In the genomic region with DNA sequence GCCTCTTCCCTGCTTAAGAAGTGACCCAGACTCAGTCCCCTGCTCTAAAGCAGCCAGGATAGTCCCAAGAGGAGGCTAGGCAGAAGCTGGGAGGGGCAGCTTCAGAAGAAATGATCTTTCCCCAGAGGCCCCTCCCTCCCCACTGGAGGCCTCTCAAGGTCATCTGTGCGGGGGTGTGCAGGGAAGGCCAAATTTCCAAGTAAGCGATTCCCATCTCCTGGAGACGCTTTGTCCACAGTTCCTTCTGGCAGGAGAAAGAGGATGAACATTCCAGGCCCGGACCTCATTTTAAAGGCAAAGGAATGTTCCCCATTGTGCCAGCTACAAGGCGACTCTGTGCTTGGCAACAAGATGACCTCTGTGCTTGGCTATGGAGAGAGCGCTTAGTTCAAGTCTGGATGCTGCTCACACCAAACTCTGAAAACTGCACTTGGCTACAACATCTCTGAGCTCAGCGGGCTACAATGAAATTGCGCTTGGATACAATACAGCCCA, we compare ENCODE assay signal across 16 cellular contexts. TPM values are rescaled to one million over a fixed set of nuclear protein-coding genes. Genes with fewer than 3 reads are reported as not detected.
A peak's percentile ranks its signal among the peaks of the same experiment; 100 is the strongest.
DNase-seq lines count a peak whose midpoint lies in the region; ATAC-seq and TF ChIP-seq lines count a peak whose summit lies in the region.
"Had no signal": no experiment of that assay in that cellular context is flagged by ENCODE, and none has a peak within 500 bp of the region (broad histone marks: within the 10 kb centered on the region; RNA-seq: fewer than 3 reads in every experiment).

No MANE protein-coding gene starts in this region.

- H3K27ac ChIP-seq in adrenal gland: no peak overlapping the region
- no peak overlapping the region for H3K27ac ChIP-seq in fibroblast of lung (ENCODE audit: insufficient read depth, low read length)
- H3K27ac ChIP-seq in thoracic aorta: peak overlapping the region; percentile 77 to 81
- H3K27ac ChIP-seq: neutrophil had no signal

- intact Hi-C loops in adrenal gland (cut with DNase I): no loop called here

- WGBS in adrenal gland, 4 donors: 41 to 56% (median 52%) methylated on average over 5 to 8 of the region's 8 CpGs

- H3K4me2 ChIP-seq in fibroblast of lung (ENCODE audit: extremely low read depth, insufficient read depth, low read length): no peak overlapping the region

- no peaks in the 10 kb centered on the region for H4K20me1 ChIP-seq in fibroblast of lung (ENCODE audit: control insufficient read depth, extremely low read depth, insufficient read depth, low read length)

- no peak overlapping the region for H3K9ac ChIP-seq in fibroblast of lung (ENCODE audit: insufficient read depth, low read length)

- H3K4me3 ChIP-seq in adrenal gland: no peak overlapping the region
- H3K4me3 ChIP-seq in fibroblast of lung (replicated peaks in 1 of 4; ENCODE audit: control extremely low read depth in 1 of 4, insufficient read depth in 1 of 4, low read depth in 3 of 4, low read length in 4 of 4): no peak overlapping the region
- no peak overlapping the region for H3K4me3 ChIP-seq in thoracic aorta

- TF ChIP-seq CTCF in adrenal gland (IDR thresholded peaks at IDR 0.05): no peak
- no peak for TF ChIP-seq CTCF in fibroblast of lung (conservative IDR thresholded peaks at IDR 0.05 in 1 of 2, IDR thresholded peaks at IDR 0.05 in 1 of 2; ENCODE audit: low read depth in 1 of 2, low read length in 2 of 2)
- TF ChIP-seq CTCF in thoracic aorta (IDR thresholded peaks at IDR 0.05): no peak

- no peak overlapping the region for H2AFZ ChIP-seq in fibroblast of lung (ENCODE audit: low read length)

- H3K36me3 ChIP-seq in adrenal gland (replicated peaks in 1 of 2) (no peaks in the 10 kb centered on the region), fibroblast of lung (ENCODE audit: control insufficient read depth, insufficient read depth, low read length) (peaks cover 3% of the 10 kb centered on the region), thoracic aorta (no peaks in the 10 kb centered on the region)
- H3K36me3 ChIP-seq: neutrophil had no signal

- peak; percentile 82 for ATAC-seq in thoracic aorta (ENCODE audit: insufficient number of reproducible peaks, low FRiP score, low read depth)

- H3K27me3 ChIP-seq in adrenal gland (no peaks in the 10 kb centered on the region), fibroblast of lung (ENCODE audit: control insufficient read depth, insufficient read depth, low read length) (no peaks in the 10 kb centered on the region), thoracic aorta (replicated peaks; ENCODE audit: insufficient read depth) (no peaks in the 10 kb centered on the region)

- peak in 4 of 7 donors; percentile 23 to 59 (median 29) for DNase-seq in adrenal gland
- DNase-seq in fibroblast of lung (ENCODE audit: low read depth in 2 of 2): peak; percentile 33 to 56
- peak; percentile 22 for DNase-seq in middle frontal gyrus (ENCODE audit: extremely low spot score, low spot score)
- DNase-seq in thoracic aorta (ENCODE audit: low spot score): peak; percentile 28
- no peak for DNase-seq in NOMO-1 treated with DMSO at 0.1 percent for 48 hours (lab: John Stamatoyannopoulos, UW; ENCODE audit: unreplicated experiment)
- DNase-seq in activated CD4-positive, alpha-beta T cell treated with anti-CD3 and anti-CD28 coated beads for 48 hours: no peak
- no peak for DNase-seq in NCI-H2029 treated with DMSO at 0.1 percent for 48 hours (lab: John Stamatoyannopoulos, UW)
- DNase-seq in UCSD-AML1 (lab: John Stamatoyannopoulos, UW; ENCODE audit: unreplicated experiment): no peak
- DNase-seq: activated CD4-positive, alpha-beta T cell treated with anti-CD3 and anti-CD28 coated beads for 4 hours; activated gamma-delta T cell; effector memory CD4-positive, alpha-beta T cell; immature natural killer cell; MV-4-11; NCI-H510A had no signal

- H3K9me3 ChIP-seq in adrenal gland (replicated peaks in 1 of 3) (no peaks in the 10 kb centered on the region), fibroblast of lung (ENCODE audit: control insufficient read depth, insufficient read depth, low read depth, low read length) (no peaks in the 10 kb centered on the region), thoracic aorta (no peaks in the 10 kb centered on the region)
- H3K9me3 ChIP-seq: neutrophil had no signal

- no peaks in the 10 kb centered on the region for H3K79me2 ChIP-seq in fibroblast of lung (ENCODE audit: control insufficient read depth, insufficient read depth, low read length)

- no peaks in the 10 kb centered on the region for H3K4me1 ChIP-seq in adrenal gland (replicated peaks in 1 of 2)
- no peaks in the 10 kb centered on the region for H3K4me1 ChIP-seq in fibroblast of lung (ENCODE audit: control insufficient read depth, extremely low read depth, insufficient read depth, low read length)
- H3K4me1 ChIP-seq in thoracic aorta (ENCODE audit: control insufficient read depth in 1 of 2, low read depth in 2 of 2): peaks cover 11 to 20% of the 10 kb centered on the region in 2 donors

- TF ChIP-seq POLR2A in adrenal gland (IDR thresholded peaks at IDR 0.05): no peak

RNA-seq across cellular contexts. Expression of gene COL5A3, which starts 23.5 kb away (rescaled TPM):
- total RNA-seq in adrenal gland: 10 to 100 TPM in 1 of 8 donors, 1 to 10 TPM in 7; 3.5 to 12.4 (median 6.8) TPM
- 10 to 100 TPM in 2 of 3 donors, 1 to 10 TPM in 1; 1.5 to 26.2 (median 18.2) TPM for polyA plus RNA-seq in adrenal gland
- 0.77 and 1.2 TPM in 2 replicates for total RNA-seq in fibroblast of lung
- 0.56 and 33.7 TPM in 2 replicates for polyA plus RNA-seq in fibroblast of lung
- polyA plus RNA-seq in fibroblast of lung (2012): 1.6 and 85.2 TPM in 2 replicates
- 1.7 and 70.1 TPM in 2 replicates for polyA minus RNA-seq in fibroblast of lung (ENCODE audit: low replicate concordance)
- total RNA-seq in thoracic aorta: 10 to 100 TPM; 11.1 to 14.3 TPM
- polyA plus RNA-seq: immature natural killer cell had no signal

RNA-seq across cellular contexts. Expression of gene RDH8, which starts 26.4 kb away (rescaled TPM):
- total RNA-seq in adrenal gland (not detected), fibroblast of lung (not detected in 2 replicates), thoracic aorta (not detected)
- polyA plus RNA-seq in adrenal gland (not detected), fibroblast of lung (0.06 TPM in 1 of 2 replicates, not detected in the other)
- not detected in 2 replicates for polyA plus RNA-seq in fibroblast of lung (2012)
- not detected in 2 replicates for polyA minus RNA-seq in fibroblast of lung (ENCODE audit: low replicate concordance)
- total RNA-seq: ureter had no signal
- polyA plus RNA-seq: immature natural killer cell had no signal

RNA-seq across cellular contexts. Expression of gene OLFM2, which starts 50.5 kb away (rescaled TPM):
- total RNA-seq in adrenal gland (10 to 100 TPM; 36.5 to 76.2 (median 52.3) TPM), fibroblast of lung (0.66 and 1.0 TPM in 2 replicates), thoracic aorta (10 to 100 TPM in 1 of 2 donors, 1 to 10 TPM in 1; 5.8 to 13.4 TPM)
- polyA plus RNA-seq in adrenal gland (10 to 100 TPM; 35.1 to 57.4 (median 51.4) TPM), fibroblast of lung (0.15 and 11.6 TPM in 2 replicates)
- polyA plus RNA-seq in fibroblast of lung (2012): 0.15 and 11.6 TPM in 2 replicates
- polyA minus RNA-seq in fibroblast of lung (ENCODE audit: low replicate concordance): 19.4 TPM in 1 of 2 replicates, not detected in the other

Comparison
In these comparisons a context has a peak if more than half of its experiments do, and no peak if none do; other contexts are left out.
1. DNase-seq: peak in adrenal gland (4 of 7), fibroblast of lung (2 of 2), middle frontal gyrus (single experiment) and thoracic aorta (single experiment); none in NOMO-1 treated with DMSO at 0.1 percent for 48 hours (single experiment), activated CD4-positive, alpha-beta T cell treated with anti-CD3 and anti-CD28 coated beads for 48 hours (single experiment), NCI-H2029 treated with DMSO at 0.1 percent for 48 hours (single experiment) and UCSD-AML1 (single experiment).
2. H3K27ac ChIP-seq: peak in thoracic aorta (2 of 2); none in adrenal gland (0 of 5) and fibroblast of lung (single experiment).